In genomic region chr11:112968988-112969714, GRCh38 we compare ENCODE assay signal across 1 cellular context.
TF ChIP-seq lines count a peak whose summit lies in the region.

No MANE protein-coding gene starts in this region.

TF ChIP-seq in WTC11, 78 proteins besides CTCF, POLR2A, EP300 and RAD21 (continued from another document):
- TF ChIP-seq STAT6 (CRISPR knock-in tag; conservative IDR thresholded peaks at IDR 0.05; ENCODE audit: low read depth), result no peak
- no peak for TF ChIP-seq GRHL2 (CRISPR knock-in tag; IDR thresholded peaks at IDR 0.05; ENCODE audit: insufficient replicate concordance, severe bottlenecking)
